Comparison of ENCODE assay signal across 10 cellular contexts in the genomic region with DNA sequence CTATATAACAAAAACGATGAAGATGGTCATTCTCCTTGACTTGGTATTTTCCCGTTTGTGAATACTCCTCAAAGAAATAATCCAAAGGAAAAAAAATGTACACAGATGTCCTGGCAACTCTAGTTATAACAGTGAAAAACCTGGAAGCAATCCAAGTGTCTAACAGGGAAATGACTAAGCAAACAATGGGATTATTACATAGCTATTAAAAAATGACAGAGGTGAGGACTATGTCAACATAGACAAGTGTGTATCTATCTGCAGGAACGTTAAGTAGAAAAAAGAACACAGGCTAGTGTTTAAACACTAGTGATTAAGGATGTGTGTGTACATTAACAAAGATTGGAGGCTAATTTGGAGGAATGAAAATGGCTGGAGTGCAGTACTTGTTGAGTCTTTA. TPM values are rescaled to one million over a fixed set of nuclear protein-coding genes. Genes with fewer than 3 reads are reported as not detected.
DNase-seq lines count a peak whose midpoint lies in the region; ATAC-seq and TF ChIP-seq lines count a peak whose summit lies in the region.
"Had no signal": no experiment of that assay in that cellular context is flagged by ENCODE, and none has a peak within 500 bp of the region (broad histone marks: within the 10 kb centered on the region; RNA-seq: fewer than 3 reads in every experiment).

No MANE protein-coding gene starts in this region.

- H3K4me3 ChIP-seq in thyroid gland (replicated peaks in 1 of 3), result no peak overlapping the region

- H3K4me1 ChIP-seq in thyroid gland, result peaks cover 0 to 3% of the 10 kb centered on the region in 2 donors

- peaks cover 19% of the 10 kb centered on the region for H3K4me1 Mint-ChIP-seq in chondrocyte (ENCODE audit: low read depth)
- H3K4me1 Mint-ChIP-seq in nephron, result peaks cover 6% of the 10 kb centered on the region
- H3K4me1 Mint-ChIP-seq in CD4-positive, alpha-beta T cell (ENCODE audit: low read depth), result no peaks in the 10 kb centered on the region
- no peaks in the 10 kb centered on the region for H3K4me1 Mint-ChIP-seq in activated CD4-positive, alpha-beta T cell treated with anti-CD3 and anti-CD28 coated beads, Interleukin-2, amount 10 ng/mL, durations not matched to agents 24 days and 14 days
- H3K4me1 Mint-ChIP-seq: memory B cell had no signal

- POLR2A ChIA-PET in CD4-positive, alpha-beta T cell (lab: Charles Lee), result interaction anchor here (0.6 kb wide), 1 partner anchor 54 kb away, joined by 3 read pairs; no protein-coding TSS in a partner anchor

- H3K27me3 ChIP-seq in CD4-positive, alpha-beta T cell (ENCODE audit: control insufficient read depth, insufficient read depth, low read length), result no peaks in the 10 kb centered on the region
- no peaks in the 10 kb centered on the region for H3K27me3 ChIP-seq in thyroid gland

- H3K9me3 Mint-ChIP-seq in chondrocyte (ENCODE audit: low read depth), result no peaks in the 10 kb centered on the region
- H3K9me3 Mint-ChIP-seq in nephron, result peaks cover 3% of the 10 kb centered on the region
- no peaks in the 10 kb centered on the region for H3K9me3 Mint-ChIP-seq in CD4-positive, alpha-beta T cell
- no peaks in the 10 kb centered on the region for H3K9me3 Mint-ChIP-seq in activated CD4-positive, alpha-beta T cell treated with anti-CD3 and anti-CD28 coated beads, Interleukin-2, amount 10 ng/mL, durations not matched to agents 24 days and 14 days
- H3K9me3 Mint-ChIP-seq: memory B cell had no signal

- H3K36me3 Mint-ChIP-seq in chondrocyte (ENCODE audit: low read depth) (no peaks in the 10 kb centered on the region), nephron (ENCODE audit: low read depth) (no peaks in the 10 kb centered on the region)
- H3K36me3 Mint-ChIP-seq in CD4-positive, alpha-beta T cell (ENCODE audit: low read depth), result no peaks in the 10 kb centered on the region
- peaks cover 8% of the 10 kb centered on the region for H3K36me3 Mint-ChIP-seq in activated CD4-positive, alpha-beta T cell treated with anti-CD3 and anti-CD28 coated beads, Interleukin-2, amount 10 ng/mL, durations not matched to agents 24 days and 14 days (ENCODE audit: low read depth)
- H3K36me3 Mint-ChIP-seq: memory B cell had no signal

- intact Hi-C loops in CD4-positive, alpha-beta T cell (cut with DNase I, micrococcal nuclease), result no loop called here
- intact Hi-C loops in activated CD4-positive, alpha-beta T cell treated with anti-CD3 and anti-CD28 coated beads, Interleukin-2, amount 10 ng/mL, durations not matched to agents 24 days and 14 days (cut with micrococcal nuclease), result no loop called here
- intact Hi-C loops in thyroid gland (cut with DNase I), result no loop called here

- H3K27me3 Mint-ChIP-seq in chondrocyte (ENCODE audit: low read depth) (no peaks in the 10 kb centered on the region), nephron (ENCODE audit: low read depth) (no peaks in the 10 kb centered on the region)
- no peaks in the 10 kb centered on the region for H3K27me3 Mint-ChIP-seq in CD4-positive, alpha-beta T cell
- no peaks in the 10 kb centered on the region for H3K27me3 Mint-ChIP-seq in activated CD4-positive, alpha-beta T cell treated with anti-CD3 and anti-CD28 coated beads, Interleukin-2, amount 10 ng/mL, durations not matched to agents 24 days and 14 days
- H3K27me3 Mint-ChIP-seq: memory B cell had no signal

- TF ChIP-seq POLR2A in thyroid gland (IDR thresholded peaks at IDR 0.05), result no peak

- no peaks in the 10 kb centered on the region for H3K9me3 ChIP-seq in CD4-positive, alpha-beta T cell (ENCODE audit: control insufficient read depth, low read length)
- H3K9me3 ChIP-seq in thyroid gland, result no peaks in the 10 kb centered on the region

- no peak overlapping the region for H3K4me3 Mint-ChIP-seq in chondrocyte (ENCODE audit: unreplicated experiment)
- no peak overlapping the region for H3K4me3 Mint-ChIP-seq in nephron
- no peak overlapping the region for H3K4me3 Mint-ChIP-seq in CD4-positive, alpha-beta T cell
- no peak overlapping the region for H3K4me3 Mint-ChIP-seq in activated CD4-positive, alpha-beta T cell treated with anti-CD3 and anti-CD28 coated beads, Interleukin-2, amount 10 ng/mL, durations not matched to agents 24 days and 14 days
- H3K4me3 Mint-ChIP-seq: memory B cell had no signal

- H3K36me3 ChIP-seq in thyroid gland, result no peaks in the 10 kb centered on the region

- no peak overlapping the region for H3K27ac ChIP-seq in CD4-positive, alpha-beta T cell (ENCODE audit: low read depth, low read length)
- no peak overlapping the region for H3K27ac ChIP-seq in thyroid gland

- WGBS in thyroid gland, 2 donors, result 31 to 34% methylated on average over 3 of the region's 3 CpGs

- no peak for TF ChIP-seq CTCF in chondrocyte (IDR thresholded peaks at IDR 0.05)
- TF ChIP-seq CTCF in nephron (IDR thresholded peaks at IDR 0.05; ENCODE audit: unreplicated experiment in 3 of 3), result no peak
- no peak for TF ChIP-seq CTCF in CD4-positive, alpha-beta T cell (IDR thresholded peaks at IDR 0.05)
- TF ChIP-seq CTCF in thyroid gland (IDR thresholded peaks at IDR 0.05), result no peak

- CTCF ChIA-PET in CD4-positive, alpha-beta T cell (lab: Charles Lee), result no interaction called here

- ATAC-seq in CD4-positive, alpha-beta T cell (ENCODE audit: poor library complexity), result no peak

- H3K27ac Mint-ChIP-seq in chondrocyte (ENCODE audit: unreplicated experiment) (peak overlapping the region; percentile 83), nephron (peak overlapping the region; percentile 14 to 86 (median 26))
- H3K27ac Mint-ChIP-seq in CD4-positive, alpha-beta T cell, result no peak overlapping the region
- no peak overlapping the region for H3K27ac Mint-ChIP-seq in activated CD4-positive, alpha-beta T cell treated with anti-CD3 and anti-CD28 coated beads, Interleukin-2, amount 10 ng/mL, durations not matched to agents 24 days and 14 days
- H3K27ac Mint-ChIP-seq: memory B cell had no signal

- peak; percentile 63 for DNase-seq in H4 (ENCODE audit: low spot score)
- DNase-seq in NCI-H2171 (lab: John Stamatoyannopoulos, UW), result peak; percentile 51
- no peak for DNase-seq in chondrocyte (ENCODE audit: low spot score)
- DNase-seq in CD4-positive, alpha-beta T cell, result no peak
- no peak for DNase-seq in activated CD4-positive, alpha-beta T cell treated with anti-CD3 and anti-CD28 coated beads, Interleukin-2, amount 10 ng/mL, durations not matched to agents 24 days and 14 days
- DNase-seq in stimulated activated naive CD4-positive, alpha-beta T cell treated with Interleukin-2 at 50 U/mL for 16 hours (lab: John Stamatoyannopoulos, UW), result no peak
- DNase-seq in thyroid gland, result no peak
- DNase-seq: amniotic stem cell had no signal

RNA-seq across cellular contexts. Expression of a gene that starts 5.9 kb away (rescaled TPM):
- total RNA-seq in H4 (2014; rRNA removed; shearing (Covaris generic)), result 2.7 and 3.1 TPM in 2 replicates
- total RNA-seq in chondrocyte, result 4.2 to 8.1 TPM (median 7.1 TPM) in 3 replicates
- total RNA-seq in CD4-positive, alpha-beta T cell, result 1 to 10 TPM; 1.8 to 3.4 TPM
- total RNA-seq in activated CD4-positive, alpha-beta T cell treated with anti-CD3 and anti-CD28 coated beads, Interleukin-2, amount 10 ng/mL, durations not matched to agents 24 days and 14 days, result 4.1 and 5.2 TPM in 2 replicates
- 10 to 100 TPM; 34.1 to 72.7 (median 49.5) TPM for total RNA-seq in thyroid gland

RNA-seq across cellular contexts. Expression of a gene that starts 33.6 kb away (rescaled TPM):
- total RNA-seq in H4 (2014; rRNA removed; shearing (Covaris generic)), result 194 and 203 TPM in 2 replicates
- total RNA-seq in chondrocyte, result 33.6 to 44.0 TPM (median 39.3 TPM) in 3 replicates
- total RNA-seq in CD4-positive, alpha-beta T cell, result 100 to 1,000 TPM; 153 TPM
- 123 and 133 TPM in 2 replicates for total RNA-seq in activated CD4-positive, alpha-beta T cell treated with anti-CD3 and anti-CD28 coated beads, Interleukin-2, amount 10 ng/mL, durations not matched to agents 24 days and 14 days
- 10 to 100 TPM; 75.5 to 94.2 (median 81.8) TPM for total RNA-seq in thyroid gland

Comparison
In these comparisons a context has a peak if more than half of its experiments do, and no peak if none do; other contexts are left out.
1. DNase-seq: peak in H4 (single experiment) and NCI-H2171 (single experiment); none in chondrocyte (single experiment), CD4-positive, alpha-beta T cell (0 of 10), activated CD4-positive, alpha-beta T cell treated with anti-CD3 and anti-CD28 coated beads, Interleukin-2, amount 10 ng/mL, durations not matched to agents 24 days and 14 days (single experiment), stimulated activated naive CD4-positive, alpha-beta T cell treated with Interleukin-2 at 50 U/mL for 16 hours (single experiment) and thyroid gland (0 of 2).
2. H3K27ac Mint-ChIP-seq: peak in chondrocyte (single experiment) and nephron (3 of 3); none in CD4-positive, alpha-beta T cell (single experiment) and activated CD4-positive, alpha-beta T cell treated with anti-CD3 and anti-CD28 coated beads, Interleukin-2, amount 10 ng/mL, durations not matched to agents 24 days and 14 days (single experiment).